Comparison of ENCODE assay signal across 1 cellular context in the genomic region with DNA sequence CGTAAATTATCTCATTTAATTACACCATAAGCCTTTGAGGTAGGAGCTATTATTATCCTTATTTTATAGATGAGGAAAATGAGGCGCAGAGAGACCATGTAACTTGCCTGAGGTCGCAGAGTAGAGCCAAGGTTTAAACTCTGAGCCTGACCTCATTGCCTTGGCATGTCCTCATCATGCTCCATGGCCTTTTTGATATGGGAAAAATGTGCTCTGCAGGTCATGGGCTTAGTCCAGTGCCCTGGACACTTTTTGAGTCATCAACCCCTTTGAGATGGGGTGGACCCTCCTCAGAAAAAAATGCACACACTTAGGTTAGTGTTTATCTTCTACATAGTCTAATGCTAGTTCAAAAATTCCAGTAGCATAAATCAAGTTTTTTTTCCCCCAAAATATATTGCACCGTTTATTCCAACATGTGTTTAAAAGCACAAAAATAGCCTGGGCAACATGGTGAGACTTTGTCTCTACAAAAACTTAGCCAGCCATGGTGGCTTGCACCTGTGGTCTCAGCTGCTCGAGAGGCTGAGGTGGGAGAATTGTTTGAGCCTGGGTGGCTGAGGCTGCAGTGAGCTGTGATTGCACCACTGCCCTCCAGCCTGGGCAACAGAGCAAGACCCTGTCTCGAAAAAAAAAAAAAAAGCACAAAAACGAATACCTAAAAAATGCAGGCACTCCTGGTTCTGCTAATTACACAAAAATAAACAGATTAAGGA.
TF ChIP-seq lines count a peak whose summit lies in the region.

No MANE protein-coding gene starts in this region.

TF ChIP-seq in K562, 482 proteins besides CTCF, POLR2A, EP300 and RAD21:
- TF ChIP-seq ZNF121 (CRISPR knock-in tag; conservative IDR thresholded peaks at IDR 0.05), result peak; percentile 60
- TF ChIP-seq, protein P1, sequence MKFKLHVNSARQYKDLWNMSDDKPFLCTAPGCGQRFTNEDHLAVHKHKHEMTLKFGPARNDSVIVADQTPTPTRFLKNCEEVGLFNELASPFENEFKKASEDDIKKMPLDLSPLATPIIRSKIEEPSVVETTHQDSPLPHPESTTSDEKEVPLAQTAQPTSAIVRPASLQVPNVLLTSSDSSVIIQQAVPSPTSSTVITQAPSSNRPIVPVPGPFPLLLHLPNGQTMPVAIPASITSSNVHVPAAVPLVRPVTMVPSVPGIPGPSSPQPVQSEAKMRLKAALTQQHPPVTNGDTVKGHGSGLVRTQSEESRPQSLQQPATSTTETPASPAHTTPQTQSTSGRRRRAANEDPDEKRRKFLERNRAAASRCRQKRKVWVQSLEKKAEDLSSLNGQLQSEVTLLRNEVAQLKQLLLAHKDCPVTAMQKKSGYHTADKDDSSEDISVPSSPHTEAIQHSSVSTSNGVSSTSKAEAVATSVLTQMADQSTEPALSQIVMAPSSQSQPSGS (CRISPR knock-in tag; IDR thresholded peaks at IDR 0.05), result no peak
